ENCODE assay signal across 18 cellular contexts in the genomic region with DNA sequence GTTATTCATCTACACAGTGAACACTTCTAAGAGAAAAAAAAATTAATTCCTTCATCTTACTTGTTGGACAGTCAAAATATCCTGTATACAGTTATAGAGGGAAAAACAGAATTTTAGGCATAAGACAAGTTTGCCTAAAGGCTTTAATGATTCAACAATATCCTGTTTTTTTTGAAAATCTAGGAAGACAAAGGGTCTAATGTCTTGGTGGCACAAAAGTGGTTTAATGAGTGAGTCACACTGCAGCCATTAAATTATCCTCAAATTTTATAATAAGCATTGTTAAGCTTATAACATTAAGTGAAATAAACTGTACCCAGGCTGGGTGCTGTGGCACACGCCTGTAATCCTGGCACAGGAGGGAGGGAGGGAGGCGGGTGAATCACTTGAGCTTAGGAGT.
"Had no signal": no experiment of that assay in that cellular context is flagged by ENCODE, and none has a peak within 500 bp of the region (broad histone marks: within the 10 kb centered on the region; RNA-seq: fewer than 3 reads in every experiment).

No MANE protein-coding gene starts in this region.

- H3K27ac ChIP-seq: cardiac muscle cell, gastroesophageal sphincter, pancreas, thyroid gland had no signal

- H3K9me3 ChIP-seq: gastroesophageal sphincter, heart left ventricle, pancreas, thyroid gland had no signal

- H3K4me3 ChIP-seq: cardiac muscle cell, gastroesophageal sphincter, heart left ventricle, pancreas, smooth muscle cell, thyroid gland had no signal

- DNase-seq: activated B cell treated with CpG ODN at 0.5 μM for 24 hours; activated CD4-positive, alpha-beta memory T cell treated with anti-CD3 and anti-CD28 coated beads for 36 hours; activated CD4-positive, alpha-beta T cell treated with anti-CD3 and anti-CD28 coated beads for 4 hours; activated T-cell treated with anti-CD3 and anti-CD28 coated beads for 4 hours; endodermal cell; heart left ventricle; kidney glomerular epithelial cell; mesenchymal stem cell; naive thymus-derived CD8-positive, alpha-beta T cell; pancreas; stimulated activated CD4-positive, alpha-beta T cell treated with anti-CD3 and anti-CD28 coated beads, Interleukin-4, amount 100 ng/mL, for 1 hour; T-cell; T-helper 9 cell; thyroid gland had no signal

- H3K27me3 ChIP-seq: cardiac muscle cell, gastroesophageal sphincter, heart left ventricle, pancreas, thyroid gland had no signal

- ATAC-seq: gastroesophageal sphincter; heart left ventricle; naive thymus-derived CD8-positive, alpha-beta T cell; pancreas; sciatic nerve; T-cell had no signal

- H3K36me3 ChIP-seq: cardiac muscle cell, gastroesophageal sphincter, heart left ventricle, pancreas, thyroid gland had no signal
